8 cellular contexts compared by ENCODE assay signal in genomic region chr3:57060089-57060829, GRCh38. TPM values are rescaled to one million over a fixed set of nuclear protein-coding genes. Genes with fewer than 3 reads are reported as not detected.
DNase-seq lines count a peak whose midpoint lies in the region; TF ChIP-seq lines count a peak whose summit lies in the region.

SPATA12 (plus strand) TSS chr3:57060664; CDS start chr3:57073695, 13,031 bp downstream.

- H3K9ac ChIP-seq in Loucy (ENCODE audit: low read depth, low read length, poor library complexity, severe bottlenecking) = peak within 1 kb of the TSS; percentile 62

- H3K4me2 ChIP-seq in Loucy (ENCODE audit: low read depth, low read length, poor library complexity, severe bottlenecking) = peak within 1 kb of the TSS; percentile 45

- peak within 1 kb of the TSS; percentile 62 for H2AFZ ChIP-seq in Loucy (ENCODE audit: low read length)

- peak; percentile 94 for DNase-seq in Calu3
- DNase-seq in iPS-NIHi7 (ENCODE audit: extremely low spot score) = peak; percentile 97
- DNase-seq in smooth muscle cell of the brain vasculature (ENCODE audit: low read depth, low spot score) = peak; percentile 33
- DNase-seq in stimulated activated naive CD4-positive, alpha-beta T cell treated with Interleukin-2 at 50 U/mL for 16 hours (lab: John Stamatoyannopoulos, UW) = no peak
- no peak for DNase-seq in NCI-H526 (lab: John Stamatoyannopoulos, UW)
- DNase-seq in nephron progenitor cell = no peak

- no peaks in the 10 kb centered on the region for H3K9me3 Mint-ChIP-seq in Calu3 (ENCODE audit: low read depth, unreplicated experiment)
- peaks cover 0 to 3% (median under 1%) of the 10 kb centered on the region in 5 experiments for H3K9me3 Mint-ChIP-seq in brain
- H3K9me3 Mint-ChIP-seq in nephron progenitor cell = no peaks in the 10 kb centered on the region

- H3K4me1 ChIP-seq in Loucy (ENCODE audit: insufficient read depth, low read length, poor library complexity, severe bottlenecking) = peaks cover 77% of the 10 kb centered on the region

- H3K27ac Mint-ChIP-seq in Calu3 (ENCODE audit: unreplicated experiment) (peak within 1 kb of the TSS; percentile 90), brain (peak within 1 kb of the TSS in 4 of 5 experiments; percentile 91 to 98 (median 96)), nephron progenitor cell (no peak within 1 kb of the TSS)

- peak within 1 kb of the TSS; percentile 22 for H3K4me3 ChIP-seq in Loucy (ENCODE audit: low read length, poor library complexity, severe bottlenecking)

- H3K4me1 Mint-ChIP-seq in Calu3 (ENCODE audit: low read depth, unreplicated experiment) = peaks cover 68% of the 10 kb centered on the region
- peaks cover 40% of the 10 kb centered on the region for H3K4me1 Mint-ChIP-seq in brain
- peaks cover 44% of the 10 kb centered on the region for H3K4me1 Mint-ChIP-seq in nephron progenitor cell

- TF ChIP-seq CTCF in Calu3 (IDR thresholded peaks at IDR 0.05; ENCODE audit: unreplicated experiment) (no peak), Loucy (conservative IDR thresholded peaks at IDR 0.05; ENCODE audit: low read length) (no peak), brain (conservative IDR thresholded peaks at IDR 0.05) (no peak), nephron progenitor cell (IDR thresholded peaks at IDR 0.05) (no peak)

- peaks cover 4% of the 10 kb centered on the region; the same call in 1 of the 2 replicates for H3K79me2 ChIP-seq in Loucy (ENCODE audit: insufficient read depth, low read length)

- H3F3A ChIP-seq in Loucy (ENCODE audit: low read depth) = no peaks in the 10 kb centered on the region

- H4K20me1 ChIP-seq in Loucy (ENCODE audit: insufficient read depth, low read length, poor library complexity, severe bottlenecking) = no peaks in the 10 kb centered on the region

- no peaks in the 10 kb centered on the region for H3K27me3 ChIP-seq in Loucy (ENCODE audit: insufficient read depth, low read length, poor library complexity, severe bottlenecking)

- CTCF ChIA-PET in Calu3 (lab: Charles Lee) = interaction anchor here (0.6 to 0.8 kb wide), 3 partner anchors 11 to 978 kb away, joined by 3 to 4 read pairs (median 3); no protein-coding TSS in a partner anchor

- H3K4me3 Mint-ChIP-seq in Calu3 (ENCODE audit: low read depth, unreplicated experiment) (peak within 1 kb of the TSS; percentile 43), brain (peak within 1 kb of the TSS in 3 of 5 experiments; percentile 27 to 54 (median 31)), nephron progenitor cell (no peak within 1 kb of the TSS)

- H3K9me3 ChIP-seq in Loucy (ENCODE audit: insufficient read depth, low read depth, low read length) = no peaks in the 10 kb centered on the region

- no TSS peak for BruUV-seq in Calu3 (replicated peaks; lab: Mats Ljungman, UMichigan)

- H3K27me3 Mint-ChIP-seq in Calu3 (ENCODE audit: unreplicated experiment) = no peaks in the 10 kb centered on the region
- H3K27me3 Mint-ChIP-seq in brain = no peaks in the 10 kb centered on the region
- peaks cover 2% of the 10 kb centered on the region for H3K27me3 Mint-ChIP-seq in nephron progenitor cell (ENCODE audit: low read depth, poor library complexity)

- peaks cover 4% of the 10 kb centered on the region for H3K36me3 Mint-ChIP-seq in Calu3 (ENCODE audit: insufficient read depth, unreplicated experiment)
- H3K36me3 Mint-ChIP-seq in brain = peaks cover 4% of the 10 kb centered on the region
- H3K36me3 Mint-ChIP-seq in nephron progenitor cell (ENCODE audit: low read depth) = no peaks in the 10 kb centered on the region

- no peaks in the 10 kb centered on the region for H3K9me2 ChIP-seq in Loucy (replicated peaks; ENCODE audit: low read depth, low read length)

- intact Hi-C loops in Calu3 (cut with micrococcal nuclease; ENCODE audit: unreplicated experiment) = loop anchor here (2.0 to 10.0 kb wide), 2 partner anchors 53 to 355 kb away; no protein-coding TSS in a partner anchor

- no peaks in the 10 kb centered on the region for H3K36me3 ChIP-seq in Loucy (ENCODE audit: insufficient read depth, low read length)

RNA-seq across cellular contexts. Expression of gene SPATA12, which starts in this region (rescaled TPM):
- total RNA-seq in Calu3 (2022) = 0.47 and 0.64 TPM in 2 replicates
- polyA plus RNA-seq in brain (ENCODE audit: insufficient read depth, low read depth, low replicate concordance) = not detected

Comparison
In these comparisons a context has a peak if more than half of its experiments do, and no peak if none do; other contexts are left out.
1. Peak in DNase-seq in Calu3; RNA of the gene not detected or under 1 TPM.
2. DNase-seq: peak in iPS-NIHi7 (single experiment) and smooth muscle cell of the brain vasculature (single experiment); none in stimulated activated naive CD4-positive, alpha-beta T cell treated with Interleukin-2 at 50 U/mL for 16 hours (single experiment), NCI-H526 (0 of 2) and nephron progenitor cell (single experiment).